ENCODE assay signal across 8 cellular contexts in the genomic region with DNA sequence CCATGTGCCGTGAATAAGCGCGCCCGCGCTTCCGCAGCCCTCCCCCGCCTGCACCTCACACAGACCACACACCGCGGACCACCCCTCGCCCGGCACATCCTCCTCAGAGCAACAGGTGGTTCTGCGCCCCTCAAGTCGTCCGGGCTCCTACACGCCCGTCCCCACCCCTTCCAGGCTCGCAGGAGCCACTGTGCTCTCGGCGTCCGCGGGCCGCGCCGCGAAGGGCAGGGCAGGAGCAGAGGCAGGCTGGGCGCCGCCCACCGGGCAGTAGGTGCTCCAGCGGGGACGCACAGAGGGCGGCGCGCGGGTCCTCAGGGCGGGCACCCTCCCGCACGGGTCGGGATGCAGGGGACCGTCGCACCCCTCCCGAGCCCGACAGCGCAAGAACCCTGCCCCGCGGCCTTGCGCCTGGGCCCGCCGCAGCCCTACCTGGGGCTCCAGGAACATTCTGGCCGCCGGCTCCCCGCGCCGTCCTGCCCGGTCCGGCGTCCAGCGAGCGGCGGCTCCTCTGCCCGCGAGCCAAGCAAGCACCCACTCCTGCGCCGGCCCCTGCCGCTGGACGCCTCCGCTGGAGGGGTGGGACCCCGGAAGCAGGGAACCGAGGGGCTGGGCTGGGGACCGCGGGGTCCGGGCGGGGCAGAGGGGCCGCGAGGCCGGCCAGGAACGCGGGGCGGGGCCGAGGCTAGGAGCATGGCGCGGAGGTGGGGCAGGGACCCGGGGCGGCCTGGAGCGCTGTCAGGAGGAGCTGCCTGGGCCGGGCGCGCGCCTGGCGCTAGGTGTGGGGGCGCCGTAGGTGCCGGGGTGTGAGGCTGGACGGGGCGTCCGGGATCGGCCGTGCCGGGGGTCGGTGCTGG. TPM values are rescaled to one million over a fixed set of nuclear protein-coding genes. Genes with fewer than 3 reads are reported as not detected.
DNase-seq lines count a peak whose midpoint lies in the region; ATAC-seq and TF ChIP-seq lines count a peak whose summit lies in the region.

No MANE protein-coding gene starts in this region.

- RAD21 ChIA-PET in HCT116 (lab: Charles Lee; ENCODE audit: low non-redundant PET in 1 of 2, low total read pairs in 2 of 2, uncharacterized antibody in 2 of 2, unreplicated experiment in 2 of 2) = no interaction called here

- no peaks in the 10 kb centered on the region for H3K36me3 ChIP-seq in HCT116 (ENCODE audit: control insufficient read depth in 1 of 2, insufficient read depth in 2 of 2, low read length in 2 of 2)

- peak overlapping the region; percentile 51 for H3K9ac ChIP-seq in HCT116 (ENCODE audit: low read length)

- no peak for TF ChIP-seq RAD21 in HCT116 (IDR thresholded peaks at IDR 0.05; ENCODE audit: low read depth)

- no peaks in the 10 kb centered on the region for H3K27me3 ChIP-seq in HCT116 (ENCODE audit: insufficient read depth, low read length)

- peaks cover 6 to 15% of the 10 kb centered on the region in 2 experiments; a peak in 2 of 4 replicates for H3K4me1 ChIP-seq in HCT116 (ENCODE audit: control insufficient read depth in 1 of 2, insufficient read depth in 2 of 2, low read length in 2 of 2)

- no TSS peak for BruUV-seq in HCT116 (replicated peaks; lab: Mats Ljungman, UMichigan)

- peak overlapping the region; percentile 23; the same call in 1 of the 2 replicates for H3K27ac ChIP-seq in HCT116 (ENCODE audit: low read depth, low read length)

- peaks cover 76% of the 10 kb centered on the region for H3K27me3 Mint-ChIP-seq in progenitor cell of endocrine pancreas

- TF ChIP-seq CTCF in HCT116 (IDR thresholded peaks at IDR 0.05 in 2 of 3, conservative IDR thresholded peaks at IDR 0.05 in 1 of 3; ENCODE audit: borderline replicate concordance in 1 of 3, insufficient read depth in 1 of 3, low read depth in 2 of 3, low read length in 2 of 3) = peak in 1 of 3 experiments; percentile 18; a peak in 1 of 6 replicates
- peak; percentile 27 for TF ChIP-seq CTCF in progenitor cell of endocrine pancreas (IDR thresholded peaks at IDR 0.05; ENCODE audit: unreplicated experiment)

- H3K4me1 Mint-ChIP-seq in progenitor cell of endocrine pancreas (ENCODE audit: low read depth) = peaks cover 3% of the 10 kb centered on the region

- no peaks in the 10 kb centered on the region for H3K36me3 Mint-ChIP-seq in progenitor cell of endocrine pancreas (ENCODE audit: insufficient read depth)

- intact Hi-C loops in HCT116 (cut with micrococcal nuclease) = no loop called here
- intact Hi-C loops in head of caudate nucleus (cut with DNase I) = no loop called here

- peak overlapping the region; percentile 48 to 65 for H3K4me3 ChIP-seq in HCT116 (replicated peaks in 1 of 2; ENCODE audit: low read depth in 1 of 2, low read length in 2 of 2)

- H3K4me2 ChIP-seq in HCT116 (ENCODE audit: low read length) = peak overlapping the region; percentile 89

- CTCF ChIA-PET in HCT116 (lab: Charles Lee) = interaction anchor here (1.0 to 1.5 kb wide), 2 partner anchors 24 to 26 kb away, joined by 3 to 5 read pairs; no protein-coding TSS in a partner anchor

- POLR2A ChIA-PET in HCT116 (lab: Charles Lee) = no interaction called here

- H2AFZ ChIP-seq in HCT116 (ENCODE audit: low read depth, low read length, poor library complexity, severe bottlenecking) = peak overlapping the region; percentile 27

- H3K4me3 Mint-ChIP-seq in progenitor cell of endocrine pancreas (ENCODE audit: low read depth) = peak overlapping the region; percentile 66

- H3K9me3 Mint-ChIP-seq in progenitor cell of endocrine pancreas (ENCODE audit: low read depth) = no peaks in the 10 kb centered on the region

- DNase-seq in HCT116 (ENCODE audit: low read depth, low spot score) (no peak), head of caudate nucleus (peak in 34 of 42 donors; percentile 6 to 58 (median 26)), progenitor cell of endocrine pancreas (ENCODE audit: low spot score, unreplicated experiment) (peak; percentile 38), A172 (ENCODE audit: low spot score) (no peak), NCI-H2029 (lab: John Stamatoyannopoulos, UW) (no peak)
- DNase-seq in activated CD8-positive, alpha-beta memory T cell treated with anti-CD3 and anti-CD28 coated beads, Interleukin-2, amount 50 U/mL, for 48 hours = peak; percentile 69

- H3K9me3 ChIP-seq in HCT116 (ENCODE audit: control insufficient read depth in 1 of 2, insufficient read depth in 1 of 2, low read depth in 1 of 2, low read length in 2 of 2) = no peaks in the 10 kb centered on the region

- TF ChIP-seq POLR2A in HCT116 (IDR thresholded peaks at IDR 0.05; ENCODE audit: borderline replicate concordance, extremely low read depth, insufficient read depth, insufficient read length) (peak; percentile 34), GM18505 (IDR thresholded peaks at IDR 0.05; ENCODE audit: borderline replicate concordance, extremely low read depth, insufficient read depth, insufficient read length) (no peak)

- H4K20me1 ChIP-seq in HCT116 (ENCODE audit: insufficient read depth) = no peaks in the 10 kb centered on the region

- no peak overlapping the region for H3K27ac Mint-ChIP-seq in progenitor cell of endocrine pancreas

- peak; percentile 91 for ATAC-seq in HCT116
- ATAC-seq in HG02763 (IDR thresholded peaks at IDR 0.05; ENCODE audit: unreplicated experiment) = no peak
- ATAC-seq in GM18505 (IDR thresholded peaks at IDR 0.05; ENCODE audit: unreplicated experiment) = no peak

- H3K9me2 ChIP-seq in HCT116 (ENCODE audit: insufficient read depth) = no peaks in the 10 kb centered on the region

- no peaks in the 10 kb centered on the region for H3K79me2 ChIP-seq in HCT116 (ENCODE audit: insufficient read depth, low read length)

TF ChIP-seq in HCT116, 20 proteins besides CTCF, POLR2A, EP300 and RAD21:
- TF ChIP-seq SRF (IDR thresholded peaks at IDR 0.05; ENCODE audit: low read depth) (no peak), POLR2AphosphoS5 (IDR thresholded peaks at IDR 0.05; ENCODE audit: low read depth, low read length) (peak; percentile 49), ZFX (IDR thresholded peaks at IDR 0.05) (peak; percentile 65)
- TF ChIP-seq, protein P1, sequence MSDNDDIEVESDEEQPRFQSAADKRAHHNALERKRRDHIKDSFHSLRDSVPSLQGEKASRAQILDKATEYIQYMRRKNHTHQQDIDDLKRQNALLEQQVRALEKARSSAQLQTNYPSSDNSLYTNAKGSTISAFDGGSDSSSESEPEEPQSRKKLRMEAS (IDR thresholded peaks at IDR 0.05) = peak; percentile 71

RNA-seq across cellular contexts. Expression of a gene that starts 37.4 kb away (rescaled TPM):
- total RNA-seq in HCT116 (2021; ENCODE audit: unreplicated experiment) = 19.3 TPM
- 22.8 and 27.9 TPM in 2 replicates for polyA plus RNA-seq in HCT116 (2012)
- total RNA-seq in progenitor cell of endocrine pancreas = 1.2 and 2.2 TPM in 2 replicates
- 0.69 TPM in 1 of 2 replicates, not detected in the other for total RNA-seq in A172 (2014; rRNA removed; shearing (Covaris generic))

Comparison
In these comparisons a context has a peak if more than half of its experiments do, and no peak if none do; other contexts are left out.
1. DNase-seq: peak in activated CD8-positive, alpha-beta memory T cell treated with anti-CD3 and anti-CD28 coated beads, Interleukin-2, amount 50 U/mL, for 48 hours (single experiment), head of caudate nucleus (34 of 42) and progenitor cell of endocrine pancreas (single experiment); none in HCT116 (single experiment), A172 (single experiment) and NCI-H2029 (single experiment).